1 cellular context compared by ENCODE assay signal in genomic region chr16:3457434-3458252, GRCh38.
TF ChIP-seq lines count a peak whose summit lies in the region.

No MANE protein-coding gene starts in this region.

TF ChIP-seq in HepG2, 621 proteins besides CTCF, POLR2A, EP300 and RAD21 (continued from another document and continues in another):
- TF ChIP-seq ZNF512B (CRISPR knock-in tag; IDR thresholded peaks at IDR 0.05; ENCODE audit: borderline replicate concordance) (no peak), PATZ1 (CRISPR knock-in tag; IDR thresholded peaks at IDR 0.05) (peak; percentile 96), ZNF878 (CRISPR knock-in tag; IDR thresholded peaks at IDR 0.05) (no peak), HDAC1 (CRISPR knock-in tag; IDR thresholded peaks at IDR 0.05) (peak; percentile 89), ZNF646 (CRISPR knock-in tag; IDR thresholded peaks at IDR 0.05) (no peak), POLR2AphosphoS5 (IDR thresholded peaks at IDR 0.05; ENCODE audit: low read depth, low read length) (peak; percentile 77), HMGA1 (CRISPR knock-in tag; conservative IDR thresholded peaks at IDR 0.05) (no peak), NPAS2 (CRISPR knock-in tag; IDR thresholded peaks at IDR 0.05; ENCODE audit: borderline replicate concordance) (no peak), ZNF563 (CRISPR knock-in tag; IDR thresholded peaks at IDR 0.05) (peak; percentile 93), KLF13 (CRISPR knock-in tag; IDR thresholded peaks at IDR 0.05) (0 out of 2 replicates have a peak, but pooled peaks have one; percentile 44), ZMYM4 (CRISPR knock-in tag; IDR thresholded peaks at IDR 0.05) (peak; percentile 77), ZNF354B (CRISPR knock-in tag; IDR thresholded peaks at IDR 0.05) (peak; percentile 86; the same call in 1 of the 2 replicates), ZNF703 (CRISPR knock-in tag; IDR thresholded peaks at IDR 0.05; ENCODE audit: borderline replicate concordance) (no peak), ZNF234 (CRISPR knock-in tag; conservative IDR thresholded peaks at IDR 0.05) (no peak; the same call in 1 of the 2 replicates), ZNF574 (CRISPR knock-in tag; IDR thresholded peaks at IDR 0.05) (peak; percentile 85), AKAP8 (CRISPR knock-in tag; IDR thresholded peaks at IDR 0.05) (peak; percentile 78), ZBTB10 (CRISPR knock-in tag; IDR thresholded peaks at IDR 0.05; ENCODE audit: borderline replicate concordance) (no peak; the same call in 1 of the 2 replicates), ZNF577 (CRISPR knock-in tag; IDR thresholded peaks at IDR 0.05; ENCODE audit: borderline replicate concordance, low read depth) (peak; percentile 73; the same call in 1 of the 2 replicates), YY1 (IDR thresholded peaks at IDR 0.05; ENCODE audit: insufficient read depth, insufficient replicate concordance, low read depth, low read length) (peak; percentile 98), ZNF83 (CRISPR knock-in tag; IDR thresholded peaks at IDR 0.05; ENCODE audit: borderline replicate concordance) (0 out of 2 replicates have a peak, but pooled peaks have one; percentile 54)
- TF ChIP-seq, protein P1, sequence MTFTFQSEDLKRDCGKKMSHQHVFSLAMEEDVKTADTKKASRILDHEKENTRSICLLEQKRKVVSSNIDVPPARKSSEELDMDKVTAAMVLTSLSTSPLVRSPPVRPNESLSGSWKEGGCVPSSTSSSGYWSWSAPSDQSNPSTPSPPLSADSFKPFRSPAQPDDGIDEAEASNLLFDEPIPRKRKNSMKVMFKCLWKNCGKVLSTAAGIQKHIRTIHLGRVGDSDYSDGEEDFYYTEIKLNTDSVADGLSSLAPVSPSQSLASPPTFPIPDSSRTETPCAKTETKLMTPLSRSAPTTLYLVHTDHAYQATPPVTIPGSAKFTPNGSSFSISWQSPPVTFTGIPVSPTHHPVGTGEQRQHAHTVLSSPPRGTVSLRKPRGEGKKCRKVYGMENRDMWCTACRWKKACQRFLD (CRISPR knock-in tag; IDR thresholded peaks at IDR 0.05; ENCODE audit: borderline replicate concordance): peak; percentile 52; the same call in 1 of the 2 replicates
- TF ChIP-seq, protein P2, sequence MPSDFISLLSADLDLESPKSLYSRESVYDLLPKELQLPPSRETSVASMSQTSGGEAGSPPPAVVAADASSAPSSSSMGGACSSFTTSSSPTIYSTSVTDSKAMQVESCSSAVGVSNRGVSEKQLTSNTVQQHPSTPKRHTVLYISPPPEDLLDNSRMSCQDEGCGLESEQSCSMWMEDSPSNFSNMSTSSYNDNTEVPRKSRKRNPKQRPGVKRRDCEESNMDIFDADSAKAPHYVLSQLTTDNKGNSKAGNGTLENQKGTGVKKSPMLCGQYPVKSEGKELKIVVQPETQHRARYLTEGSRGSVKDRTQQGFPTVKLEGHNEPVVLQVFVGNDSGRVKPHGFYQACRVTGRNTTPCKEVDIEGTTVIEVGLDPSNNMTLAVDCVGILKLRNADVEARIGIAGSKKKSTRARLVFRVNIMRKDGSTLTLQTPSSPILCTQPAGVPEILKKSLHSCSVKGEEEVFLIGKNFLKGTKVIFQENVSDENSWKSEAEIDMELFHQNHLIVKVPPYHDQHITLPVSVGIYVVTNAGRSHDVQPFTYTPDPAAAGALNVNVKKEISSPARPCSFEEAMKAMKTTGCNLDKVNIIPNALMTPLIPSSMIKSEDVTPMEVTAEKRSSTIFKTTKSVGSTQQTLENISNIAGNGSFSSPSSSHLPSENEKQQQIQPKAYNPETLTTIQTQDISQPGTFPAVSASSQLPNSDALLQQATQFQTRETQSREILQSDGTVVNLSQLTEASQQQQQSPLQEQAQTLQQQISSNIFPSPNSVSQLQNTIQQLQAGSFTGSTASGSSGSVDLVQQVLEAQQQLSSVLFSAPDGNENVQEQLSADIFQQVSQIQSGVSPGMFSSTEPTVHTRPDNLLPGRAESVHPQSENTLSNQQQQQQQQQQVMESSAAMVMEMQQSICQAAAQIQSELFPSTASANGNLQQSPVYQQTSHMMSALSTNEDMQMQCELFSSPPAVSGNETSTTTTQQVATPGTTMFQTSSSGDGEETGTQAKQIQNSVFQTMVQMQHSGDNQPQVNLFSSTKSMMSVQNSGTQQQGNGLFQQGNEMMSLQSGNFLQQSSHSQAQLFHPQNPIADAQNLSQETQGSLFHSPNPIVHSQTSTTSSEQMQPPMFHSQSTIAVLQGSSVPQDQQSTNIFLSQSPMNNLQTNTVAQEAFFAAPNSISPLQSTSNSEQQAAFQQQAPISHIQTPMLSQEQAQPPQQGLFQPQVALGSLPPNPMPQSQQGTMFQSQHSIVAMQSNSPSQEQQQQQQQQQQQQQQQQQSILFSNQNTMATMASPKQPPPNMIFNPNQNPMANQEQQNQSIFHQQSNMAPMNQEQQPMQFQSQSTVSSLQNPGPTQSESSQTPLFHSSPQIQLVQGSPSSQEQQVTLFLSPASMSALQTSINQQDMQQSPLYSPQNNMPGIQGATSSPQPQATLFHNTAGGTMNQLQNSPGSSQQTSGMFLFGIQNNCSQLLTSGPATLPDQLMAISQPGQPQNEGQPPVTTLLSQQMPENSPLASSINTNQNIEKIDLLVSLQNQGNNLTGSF (CRISPR knock-in tag; IDR thresholded peaks at IDR 0.05): peak; percentile 84
- TF ChIP-seq, protein P3, sequence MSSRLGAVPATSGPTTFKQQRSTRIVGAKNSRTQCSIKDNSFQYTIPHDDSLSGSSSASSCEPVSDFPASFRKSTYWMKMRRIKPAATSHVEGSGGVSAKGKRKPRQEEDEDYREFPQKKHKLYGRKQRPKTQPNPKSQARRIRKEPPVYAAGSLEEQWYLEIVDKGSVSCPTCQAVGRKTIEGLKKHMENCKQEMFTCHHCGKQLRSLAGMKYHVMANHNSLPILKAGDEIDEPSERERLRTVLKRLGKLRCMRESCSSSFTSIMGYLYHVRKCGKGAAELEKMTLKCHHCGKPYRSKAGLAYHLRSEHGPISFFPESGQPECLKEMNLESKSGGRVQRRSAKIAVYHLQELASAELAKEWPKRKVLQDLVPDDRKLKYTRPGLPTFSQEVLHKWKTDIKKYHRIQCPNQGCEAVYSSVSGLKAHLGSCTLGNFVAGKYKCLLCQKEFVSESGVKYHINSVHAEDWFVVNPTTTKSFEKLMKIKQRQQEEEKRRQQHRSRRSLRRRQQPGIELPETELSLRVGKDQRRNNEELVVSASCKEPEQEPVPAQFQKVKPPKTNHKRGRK (CRISPR knock-in tag; IDR thresholded peaks at IDR 0.05): no peak
